ENCODE assay signal across 8 cellular contexts in the genomic region with DNA sequence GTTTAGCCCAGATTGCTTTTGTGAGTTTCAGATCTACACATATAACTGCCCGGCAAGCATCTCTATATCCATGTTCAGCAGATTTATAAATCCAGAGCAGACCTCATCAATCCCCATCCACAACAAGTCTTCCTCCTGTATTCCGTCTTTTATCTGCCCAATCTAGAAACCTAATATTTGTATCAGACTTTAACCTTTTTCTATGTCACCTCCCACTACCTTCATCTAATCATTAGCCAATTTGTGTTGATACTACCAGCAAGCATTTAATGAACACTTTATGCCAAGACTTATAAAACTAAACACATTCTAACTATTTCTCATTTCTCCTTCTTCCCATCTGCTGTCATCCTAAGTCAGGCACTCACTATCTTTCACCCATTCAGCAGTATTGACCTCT.
"Had no signal": no experiment of that assay in that cellular context is flagged by ENCODE, and none has a peak within 500 bp of the region (broad histone marks: within the 10 kb centered on the region; RNA-seq: fewer than 3 reads in every experiment).

No MANE protein-coding gene starts in this region.

- H3K27ac ChIP-seq: HL-60 had no signal

- H3K4me3 ChIP-seq: GM23338, K562 had no signal

- H3K4me2 ChIP-seq: GM23338 had no signal

- FAIRE-seq: H1, H54, K562 had no signal

- DNase-seq: H9, HCEC 1CT, IMR-90 had no signal

- H2AFZ ChIP-seq: GM23338 had no signal

- ATAC-seq: GM23338, K562 had no signal
